Comparison of ENCODE assay signal across 21 cellular contexts in genomic region chr1:155531624-155532023, GRCh38. TPM values are rescaled to one million over a fixed set of nuclear protein-coding genes. Genes with fewer than 3 reads are reported as not detected.
A peak's percentile ranks its signal among the peaks of the same experiment; 100 is the strongest.
DNase-seq lines count a peak whose midpoint lies in the region; ATAC-seq and TF ChIP-seq lines count a peak whose summit lies in the region.
"Had no signal": no experiment of that assay in that cellular context is flagged by ENCODE, and none has a peak within 500 bp of the region (broad histone marks: within the 10 kb centered on the region; RNA-seq: fewer than 3 reads in every experiment).

No MANE protein-coding gene starts in this region.

- intact Hi-C loops in thyroid gland (cut with DNase I): no loop called here

- H2BK12ac ChIP-seq in trophoblast cell (ENCODE audit: low read length): no peak overlapping the region

- no peaks in the 10 kb centered on the region for H3K79me1 ChIP-seq in trophoblast cell (ENCODE audit: low read length)

- H3K18ac ChIP-seq in trophoblast cell (ENCODE audit: low read length): no peak overlapping the region

- H3K9me3 ChIP-seq in HEK293 (ENCODE audit: control insufficient read depth, insufficient read depth, low read depth, low read length) (no peaks in the 10 kb centered on the region), T-helper 17 cell (ENCODE audit: control insufficient read depth, low read length, poor library complexity, severe bottlenecking) (no peaks in the 10 kb centered on the region), trophoblast cell (ENCODE audit: insufficient read depth, low read depth, low read length) (no peaks in the 10 kb centered on the region), thyroid gland (no peaks in the 10 kb centered on the region)
- H3K9me3 ChIP-seq: psoas muscle, upper lobe of right lung had no signal

- POLR2A ChIA-PET in HEK293 (lab: Yijun Ruan, JAX): no interaction called here

- H3K27ac ChIP-seq in HEK293 (ENCODE audit: extremely low read depth, low read depth, low read length) (no peak overlapping the region), trophoblast cell (ENCODE audit: low read depth, low read length) (no peak overlapping the region), thyroid gland (no peak overlapping the region)
- H3K27ac ChIP-seq: brain microvascular endothelial cell, neural progenitor cell, psoas muscle, upper lobe of right lung had no signal

- TF ChIP-seq CTCF in HEK293 (tag by site-specific recombination; IDR thresholded peaks at IDR 0.05) (no peak), fibroblast of villous mesenchyme (IDR thresholded peaks at IDR 0.05; ENCODE audit: insufficient read depth, low read depth, low read length) (no peak), thyroid gland (IDR thresholded peaks at IDR 0.05) (no peak)

- no peak overlapping the region for H4K12ac ChIP-seq in trophoblast cell (ENCODE audit: low read depth, low read length)

- no peak overlapping the region for H2AK5ac ChIP-seq in trophoblast cell (ENCODE audit: low read length)

- H2BK5ac ChIP-seq in trophoblast cell (ENCODE audit: low read depth, low read length, poor library complexity): no peak overlapping the region

- no peaks in the 10 kb centered on the region for H3K27me3 ChIP-seq in trophoblast cell (ENCODE audit: insufficient read depth, low read length)
- no peaks in the 10 kb centered on the region for H3K27me3 ChIP-seq in thyroid gland
- H3K27me3 ChIP-seq: brain microvascular endothelial cell, neural progenitor cell, upper lobe of right lung had no signal

- no peak overlapping the region for H2AFZ ChIP-seq in trophoblast cell (ENCODE audit: insufficient read depth, low read length, poor library complexity)
- H2AFZ ChIP-seq: neural progenitor cell had no signal

- H3K36me3 ChIP-seq in HEK293 (ENCODE audit: control insufficient read depth in 2 of 2, insufficient read depth in 1 of 2, low read length in 2 of 2): no peaks in the 10 kb centered on the region
- no peaks in the 10 kb centered on the region for H3K36me3 ChIP-seq in trophoblast cell (ENCODE audit: control insufficient read depth in 1 of 2, insufficient read depth in 2 of 2, low read length in 2 of 2)
- no peaks in the 10 kb centered on the region for H3K36me3 ChIP-seq in thyroid gland
- H3K36me3 ChIP-seq: brain microvascular endothelial cell, neural progenitor cell, upper lobe of right lung had no signal

- H3K4me1 ChIP-seq in HEK293 (ENCODE audit: control insufficient read depth, insufficient read depth, low read length) (no peaks in the 10 kb centered on the region; the same call in 1 of the 2 replicates), trophoblast cell (ENCODE audit: control insufficient read depth in 1 of 2, insufficient read depth in 2 of 2, low read length in 2 of 2) (peaks cover 0 to 2% of the 10 kb centered on the region in 2 experiments), thyroid gland (peaks cover 12 to 32% of the 10 kb centered on the region in 2 donors)
- H3K4me1 ChIP-seq: neural progenitor cell had no signal

- no CpG with 5 or more reads among the region's 1 CpG for WGBS in trophoblast cell (ENCODE audit: extremely low coverage, insufficient coverage, insufficient read length)
- WGBS in thyroid gland, 2 donors: 21 to 32% methylated on average over 1 of the region's 1 CpG

- H3K4ac ChIP-seq in trophoblast cell (ENCODE audit: low read depth, low read length): no peak overlapping the region

- peak overlapping the region; percentile 24 for H3K27ac Mint-ChIP-seq in T-helper 17 cell
- H3K27ac Mint-ChIP-seq: IgD-negative memory B cell, neural progenitor cell had no signal

- no peak overlapping the region for H3K9ac ChIP-seq in trophoblast cell (ENCODE audit: low read length)
- H3K9ac ChIP-seq: neural progenitor cell had no signal

- peaks cover 2% of the 10 kb centered on the region for H3K36me3 Mint-ChIP-seq in T-helper 17 cell (ENCODE audit: low read depth)
- H3K36me3 Mint-ChIP-seq: IgD-negative memory B cell had no signal

- CTCF ChIA-PET in HEK293 (lab: Yijun Ruan, JAX): interaction anchor here (0.6 kb wide), 1 partner anchor 9 kb away, joined by 7 read pairs; no protein-coding TSS in a partner anchor

- H3K4me2 ChIP-seq in trophoblast cell (ENCODE audit: low read length): no peak overlapping the region
- H3K4me2 ChIP-seq: neural progenitor cell had no signal

- no peak overlapping the region for H3K4me3 ChIP-seq in HEK293 (ENCODE audit: low read depth, low read length)
- no peak overlapping the region for H3K4me3 ChIP-seq in fibroblast of villous mesenchyme (ENCODE audit: low read depth, low read length)
- no peak overlapping the region for H3K4me3 ChIP-seq in trophoblast cell (ENCODE audit: low read depth, low read length)
- H3K4me3 ChIP-seq in thyroid gland (replicated peaks in 1 of 3): no peak overlapping the region
- H3K4me3 ChIP-seq: neural progenitor cell, psoas muscle, upper lobe of right lung had no signal

- H4K91ac ChIP-seq in trophoblast cell (ENCODE audit: low read depth, low read length): no peak overlapping the region

- H3K4me3 Mint-ChIP-seq in T-helper 17 cell: no peak overlapping the region
- H3K4me3 Mint-ChIP-seq: IgD-negative memory B cell, neural progenitor cell had no signal

- no peak for ATAC-seq in T-helper 17 cell
- no peak for ATAC-seq in GM19455 (IDR thresholded peaks at IDR 0.05; ENCODE audit: unreplicated experiment)
- no peak for ATAC-seq in GM19351 (IDR thresholded peaks at IDR 0.05; ENCODE audit: unreplicated experiment)
- ATAC-seq: HCT116, psoas muscle, Right ventricle myocardium inferior, upper lobe of right lung had no signal

- H4K8ac ChIP-seq in trophoblast cell (ENCODE audit: low read depth, low read length): no peak overlapping the region

- H3K14ac ChIP-seq in trophoblast cell (ENCODE audit: low read length): no peak overlapping the region

- peaks cover 30% of the 10 kb centered on the region for H3K4me1 Mint-ChIP-seq in T-helper 17 cell
- H3K4me1 Mint-ChIP-seq: neural progenitor cell had no signal

- H3K79me2 ChIP-seq in trophoblast cell (ENCODE audit: control insufficient read depth, insufficient read depth, low read length, poor library complexity): peaks cover 1% of the 10 kb centered on the region

- H3K23ac ChIP-seq in trophoblast cell (ENCODE audit: low read length): no peak overlapping the region

- DNase-seq in T-helper 17 cell: no peak
- peak; percentile 84 for DNase-seq in fibroblast of villous mesenchyme (ENCODE audit: low read depth)
- DNase-seq in trophoblast cell: peak; percentile 61 to 97
- DNase-seq in thyroid gland: no peak
- no peak for DNase-seq in cerebellar cortex (ENCODE audit: low spot score)
- DNase-seq: activated CD4-positive, alpha-beta T cell treated with anti-CD3 and anti-CD28 coated beads, Interleukin-2, amount 50 U/mL, for 48 hours; brain microvascular endothelial cell; DMS53; effector memory CD4-positive, alpha-beta T cell; NCI-H1105 treated with DMSO at 0.1 percent for 48 hours; NCI-H2081 treated with DMSO at 0.1 percent for 48 hours; NCI-H446; psoas muscle; upper lobe of right lung had no signal

- no peak overlapping the region for H2BK120ac ChIP-seq in trophoblast cell (ENCODE audit: insufficient read depth, low read length, poor library complexity)

- no peak for TF ChIP-seq POLR2A in thyroid gland (IDR thresholded peaks at IDR 0.05)

- no peaks in the 10 kb centered on the region for H3K27me3 Mint-ChIP-seq in T-helper 17 cell
- H3K27me3 Mint-ChIP-seq: IgD-negative memory B cell had no signal

TF ChIP-seq in HEK293, 187 proteins besides CTCF, POLR2A, EP300 and RAD21:
- peak; percentile 87 for TF ChIP-seq PRDM6 (tag by site-specific recombination; IDR thresholded peaks at IDR 0.05)
- TF ChIP-seq, protein P1, sequence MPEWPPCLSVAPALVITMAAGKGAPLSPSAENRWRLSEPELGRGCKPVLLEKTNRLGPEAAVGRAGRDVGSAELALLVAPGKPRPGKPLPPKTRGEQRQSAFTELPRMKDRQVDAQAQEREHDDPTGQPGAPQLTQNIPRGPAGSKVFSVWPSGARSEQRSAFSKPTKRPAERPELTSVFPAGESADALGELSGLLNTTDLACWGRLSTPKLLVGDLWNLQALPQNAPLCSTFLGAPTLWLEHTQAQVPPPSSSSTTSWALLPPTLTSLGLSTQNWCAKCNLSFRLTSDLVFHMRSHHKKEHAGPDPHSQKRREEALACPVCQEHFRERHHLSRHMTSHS (tag by site-specific recombination; IDR thresholded peaks at IDR 0.05): no peak

RNA-seq across cellular contexts. Expression of gene ASH1L, which starts 31.0 kb away (rescaled TPM):
- total RNA-seq in T-helper 17 cell (10 to 100 TPM; 75.5 to 84.6 TPM), fibroblast of villous mesenchyme (34.1 and 43.2 TPM in 2 replicates), thyroid gland (100 to 1,000 TPM in 1 of 4 donors, 10 to 100 TPM in 3; 68.1 to 120 (median 85.2) TPM)
- 9.8 TPM in 2 replicates for polyA plus RNA-seq in trophoblast cell (2013)

Comparison
In these comparisons a context has a peak if more than half of its experiments do, and no peak if none do; other contexts are left out.
1. DNase-seq: peak in fibroblast of villous mesenchyme (single experiment) and trophoblast cell (2 of 2); none in T-helper 17 cell (0 of 3), thyroid gland (0 of 2) and cerebellar cortex (single experiment).